In genomic region chr2:98795535-98795902, GRCh38 we compare ENCODE assay signal across 1 cellular context.
TF ChIP-seq lines count a peak whose summit lies in the region.

No MANE protein-coding gene starts in this region.

TF ChIP-seq in HepG2, 621 proteins besides CTCF, POLR2A, EP300 and RAD21 (continued from another document and continues in another):
- no peak for TF ChIP-seq REST (IDR thresholded peaks at IDR 0.05; ENCODE audit: borderline replicate concordance in 1 of 2, low read depth in 1 of 2, low read length in 2 of 2)
- no peak for TF ChIP-seq ONECUT2 (CRISPR knock-in tag; IDR thresholded peaks at IDR 0.05)
- no peak for TF ChIP-seq WIZ (CRISPR knock-in tag; IDR thresholded peaks at IDR 0.05)
- TF ChIP-seq PHF21A (CRISPR knock-in tag; IDR thresholded peaks at IDR 0.05) = no peak
- peak; percentile 60; the same call in 1 of the 2 replicates for TF ChIP-seq FOXA3 (CRISPR knock-in tag; IDR thresholded peaks at IDR 0.05)
- no peak for TF ChIP-seq NFIC (IDR thresholded peaks at IDR 0.05; ENCODE audit: low read length)
- TF ChIP-seq HINFP (CRISPR knock-in tag; IDR thresholded peaks at IDR 0.05; ENCODE audit: low read depth) = no peak
- 0 out of 2 replicates have a peak, but pooled peaks have one; percentile 9 for TF ChIP-seq ZNF24 (IDR thresholded peaks at IDR 0.05)
- no peak for TF ChIP-seq PBX3 (CRISPR knock-in tag; IDR thresholded peaks at IDR 0.05; ENCODE audit: borderline replicate concordance)
- no peak for TF ChIP-seq ZNF446 (CRISPR knock-in tag; IDR thresholded peaks at IDR 0.05)
- TF ChIP-seq ARNTL (CRISPR knock-in tag; IDR thresholded peaks at IDR 0.05) = 0 out of 2 replicates have a peak, but pooled peaks have one; percentile 10
- no peak for TF ChIP-seq NR0B2 (CRISPR knock-in tag; IDR thresholded peaks at IDR 0.05)
- TF ChIP-seq KLF9 (CRISPR knock-in tag; IDR thresholded peaks at IDR 0.05; ENCODE audit: low read depth) = no peak
- TF ChIP-seq SYNCRIP (IDR thresholded peaks at IDR 0.05; ENCODE audit: insufficient read depth, low read depth, low read length) = no peak
- no peak for TF ChIP-seq RFX3 (CRISPR knock-in tag; IDR thresholded peaks at IDR 0.05)
- TF ChIP-seq ZNF329 (CRISPR knock-in tag; IDR thresholded peaks at IDR 0.05; ENCODE audit: low read depth) = no peak
- TF ChIP-seq SP4 (CRISPR knock-in tag; IDR thresholded peaks at IDR 0.05) = no peak; the same call in 1 of the 2 replicates
- TF ChIP-seq ZNF430 (CRISPR knock-in tag; IDR thresholded peaks at IDR 0.05) = no peak
- no peak for TF ChIP-seq THAP8 (CRISPR knock-in tag; IDR thresholded peaks at IDR 0.05; ENCODE audit: borderline replicate concordance)
- TF ChIP-seq HMGXB4 (CRISPR knock-in tag; IDR thresholded peaks at IDR 0.05; ENCODE audit: borderline replicate concordance in 1 of 2, low read depth in 1 of 2) = no peak
- TF ChIP-seq MATR3 (CRISPR knock-in tag; IDR thresholded peaks at IDR 0.05) = no peak
- TF ChIP-seq CHD2 (IDR thresholded peaks at IDR 0.05; ENCODE audit: low read depth, low read length) = no peak
- TF ChIP-seq DPF2 (CRISPR knock-in tag; IDR thresholded peaks at IDR 0.05; ENCODE audit: borderline replicate concordance, low read depth) = no peak
- no peak for TF ChIP-seq DBP (CRISPR knock-in tag; IDR thresholded peaks at IDR 0.05; ENCODE audit: not compliant biosample characterization)
- no peak for TF ChIP-seq ZBTB14 (CRISPR knock-in tag; IDR thresholded peaks at IDR 0.05)
- TF ChIP-seq ARNT2 (CRISPR knock-in tag; IDR thresholded peaks at IDR 0.05; ENCODE audit: low read depth) = no peak
- TF ChIP-seq DNMT1 (CRISPR knock-in tag; IDR thresholded peaks at IDR 0.05) = no peak
- TF ChIP-seq FOXP1 (IDR thresholded peaks at IDR 0.05) = no peak
- TF ChIP-seq FOXP1 (CRISPR knock-in tag; IDR thresholded peaks at IDR 0.05) = peak; percentile 31; the same call in 1 of the 2 replicates
- no peak for TF ChIP-seq ZBTB1 (CRISPR knock-in tag; IDR thresholded peaks at IDR 0.05; ENCODE audit: borderline replicate concordance)
- TF ChIP-seq CHD4 (IDR thresholded peaks at IDR 0.05; ENCODE audit: borderline replicate concordance, low read length) = no peak
- TF ChIP-seq CEBPB (IDR thresholded peaks at IDR 0.05; ENCODE audit: borderline replicate concordance, low read depth, low read length) = peak; percentile 88; the same call in 1 of the 2 replicates
- no peak for TF ChIP-seq ZNF597 (CRISPR knock-in tag; IDR thresholded peaks at IDR 0.05)
- no peak for TF ChIP-seq FOXC1 (CRISPR knock-in tag; IDR thresholded peaks at IDR 0.05; ENCODE audit: borderline replicate concordance)
- no peak for TF ChIP-seq NPAS2 (CRISPR knock-in tag; IDR thresholded peaks at IDR 0.05; ENCODE audit: borderline replicate concordance)
- no peak for TF ChIP-seq PRDM10 (CRISPR knock-in tag; IDR thresholded peaks at IDR 0.05; ENCODE audit: low read depth)
- TF ChIP-seq TFE3 (CRISPR knock-in tag; IDR thresholded peaks at IDR 0.05) = no peak
- TF ChIP-seq ZFP82 (CRISPR knock-in tag; IDR thresholded peaks at IDR 0.05; ENCODE audit: borderline replicate concordance) = no peak
- no peak for TF ChIP-seq MED8 (CRISPR knock-in tag; IDR thresholded peaks at IDR 0.05; ENCODE audit: insufficient replicate concordance)
- TF ChIP-seq REXO4 (CRISPR knock-in tag; IDR thresholded peaks at IDR 0.05; ENCODE audit: borderline replicate concordance) = no peak
- TF ChIP-seq FOXA1 (IDR thresholded peaks at IDR 0.05) = no peak
- peak; percentile 70 for TF ChIP-seq FOXA1 (CRISPR knock-in tag; IDR thresholded peaks at IDR 0.05)
- no peak for TF ChIP-seq ZNF569 (CRISPR knock-in tag; IDR thresholded peaks at IDR 0.05; ENCODE audit: borderline replicate concordance)
- TF ChIP-seq ZBTB20 (CRISPR knock-in tag; IDR thresholded peaks at IDR 0.05; ENCODE audit: borderline replicate concordance, low read depth) = no peak
- TF ChIP-seq THAP11 (CRISPR knock-in tag; IDR thresholded peaks at IDR 0.05) = no peak
- TF ChIP-seq CBFB (CRISPR knock-in tag; IDR thresholded peaks at IDR 0.05) = no peak
- TF ChIP-seq ZNF615 (CRISPR knock-in tag; IDR thresholded peaks at IDR 0.05; ENCODE audit: borderline replicate concordance) = no peak
- no peak for TF ChIP-seq ERF (CRISPR knock-in tag; IDR thresholded peaks at IDR 0.05)
- no peak for TF ChIP-seq SOX6 (IDR thresholded peaks at IDR 0.05)
- TF ChIP-seq SOX6 (CRISPR knock-in tag; IDR thresholded peaks at IDR 0.05) = no peak
